In genomic region chr9:22008662-22009562, GRCh38 we compare ENCODE assay signal across 8 cellular contexts. TPM values are rescaled to one million over a fixed set of nuclear protein-coding genes. Genes with fewer than 3 reads are reported as not detected.
A peak's percentile ranks its signal among the peaks of the same experiment; 100 is the strongest.
DNase-seq lines count a peak whose midpoint lies in the region; ATAC-seq and TF ChIP-seq lines count a peak whose summit lies in the region.

A gene with protein sequence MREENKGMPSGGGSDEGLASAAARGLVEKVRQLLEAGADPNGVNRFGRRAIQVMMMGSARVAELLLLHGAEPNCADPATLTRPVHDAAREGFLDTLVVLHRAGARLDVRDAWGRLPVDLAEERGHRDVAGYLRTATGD (minus strand): TSS chr9:22009305. CDS start chr9:22008953, 352 bp downstream.

- H3K27ac ChIP-seq in mesodermal cell (ENCODE audit: low read depth, low read length, severe bottlenecking): peak within 1 kb of the TSS; percentile 91

- peak; percentile 42 for TF ChIP-seq POLR2A in GM18951 (IDR thresholded peaks at IDR 0.05; ENCODE audit: extremely low read depth, insufficient read depth, insufficient read length)

- H3K4me1 Mint-ChIP-seq in endothelial cell (ENCODE audit: unreplicated experiment): peaks cover 12% of the 10 kb centered on the region

- H3K4me3 ChIP-seq in AG09309 (ENCODE audit: control insufficient read depth, low read depth, low read length): peak within 1 kb of the TSS; percentile 64
- peak within 1 kb of the TSS; percentile 81 for H3K4me3 ChIP-seq in mesodermal cell (ENCODE audit: extremely low read depth, insufficient read depth, low read length, poor library complexity, severe bottlenecking)

- peaks cover 13% of the 10 kb centered on the region for H3K36me3 ChIP-seq in mesodermal cell (ENCODE audit: control insufficient read depth, insufficient read depth, low read length)

- no peaks in the 10 kb centered on the region for H3K9me3 ChIP-seq in mesodermal cell (ENCODE audit: control insufficient read depth, low read length)

- peak within 1 kb of the TSS; percentile 91 for H3K4me3 Mint-ChIP-seq in endothelial cell (ENCODE audit: unreplicated experiment)

- peak; percentile 87 for DNase-seq in AG09309 (ENCODE audit: low read depth)
- peak; percentile 73 for DNase-seq in NCI-H510A (lab: John Stamatoyannopoulos, UW)
- DNase-seq in activated CD8-positive, alpha-beta memory T cell treated with anti-CD3 and anti-CD28 coated beads for 48 hours (ENCODE audit: low read depth in 2 of 3, low spot score in 2 of 3): peak in 2 of 3 experiments; percentile 51 to 57
- peak; percentile 96 for DNase-seq in endothelial cell (ENCODE audit: low spot score)
- peak; percentile 57 to 64 for DNase-seq in stimulated activated CD8-positive, alpha-beta memory T cell treated with anti-CD3 and anti-CD28 coated beads, Interleukin-7, amount 100 ng/mL, for 48 hours (ENCODE audit: extremely low read depth in 1 of 2, low read depth in 1 of 2)

- H3K36me3 Mint-ChIP-seq in endothelial cell (ENCODE audit: low read depth, unreplicated experiment): no peaks in the 10 kb centered on the region

- WGBS in mesodermal cell (ENCODE audit: insufficient coverage in 2 of 2), 2 experiments: 0 to 1% methylated on average over 61 to 78 of the region's 91 CpGs

- peaks cover 4% of the 10 kb centered on the region for H3K27me3 Mint-ChIP-seq in endothelial cell (ENCODE audit: unreplicated experiment)

- peak; percentile 83 for ATAC-seq in HG03139 (IDR thresholded peaks at IDR 0.05; ENCODE audit: unreplicated experiment)

- no peak within 1 kb of the TSS for H3K27ac Mint-ChIP-seq in endothelial cell (ENCODE audit: unreplicated experiment)

- no peaks in the 10 kb centered on the region for H3K4me1 ChIP-seq in mesodermal cell (ENCODE audit: control insufficient read depth, insufficient read depth, low read length, poor library complexity, severe bottlenecking)

- H3K9me3 Mint-ChIP-seq in endothelial cell (ENCODE audit: unreplicated experiment): no peaks in the 10 kb centered on the region

- in situ Hi-C loops in GM18951 (cut with MboI; ENCODE audit: low sequenced_read_pairs, unreplicated experiment): no loop called here

- TF ChIP-seq CTCF in AG09309 (IDR thresholded peaks at IDR 0.05; ENCODE audit: control insufficient read depth, insufficient read depth, low read depth, low read length, missing control alignments) (peak; percentile 65), endothelial cell (IDR thresholded peaks at IDR 0.05; ENCODE audit: unreplicated experiment) (peak; percentile 97)

RNA-seq across cellular contexts. Expression of the gene that starts here (rescaled TPM):
- total RNA-seq in endothelial cell (ENCODE audit: unreplicated experiment): 1.8 TPM
- polyA plus RNA-seq in mesodermal cell (2013, experiment 1 of 2): 26.1 TPM
- polyA plus RNA-seq in mesodermal cell (2013, experiment 2 of 2): 17.1 TPM

Comparison
In these comparisons a context has a peak if more than half of its experiments do, and no peak if none do; other contexts are left out.
1. Peak in every context shown above with its lines: DNase-seq, ATAC-seq, H3K4me3 ChIP-seq and H3K27ac ChIP-seq.